Comparison of ENCODE assay signal across 7 cellular contexts in genomic region chr2:161160226-161161073, GRCh38. TPM values are rescaled to one million over a fixed set of nuclear protein-coding genes. Genes with fewer than 3 reads are reported as not detected.
A peak's percentile ranks its signal among the peaks of the same experiment; 100 is the strongest.
DNase-seq lines count a peak whose midpoint lies in the region; ATAC-seq, FAIRE-seq and TF ChIP-seq lines count a peak whose summit lies in the region.

Gene TANK (plus strand): TSS chr2:161160428. CDS start chr2:161179663, 19,235 bp downstream.

- no peaks in the 10 kb centered on the region for H3K36me3 Mint-ChIP-seq in astrocyte (ENCODE audit: low read depth, unreplicated experiment)

- H3K27ac ChIP-seq in astrocyte (ENCODE audit: low read depth, low read length): peak within 1 kb of the TSS; percentile 96

- H3K4me3 ChIP-seq in astrocyte (ENCODE audit: insufficient read depth, low read depth, low read length): peak within 1 kb of the TSS; percentile 94

- ATAC-seq in GM18502 (IDR thresholded peaks at IDR 0.05; ENCODE audit: poor library complexity, unreplicated experiment) (peak; percentile 88), HG02943 (IDR thresholded peaks at IDR 0.05; ENCODE audit: low read depth, unreplicated experiment) (peak; percentile 83)

- peaks cover 13% of the 10 kb centered on the region for H3K4me1 Mint-ChIP-seq in astrocyte (ENCODE audit: low read depth, unreplicated experiment)

- peaks cover 13% of the 10 kb centered on the region for H3K36me3 ChIP-seq in astrocyte (ENCODE audit: insufficient read depth, low read length)

- FAIRE-seq in astrocyte (lab: Jason Lieb, UNC): peak; percentile 74

- peaks cover 41% of the 10 kb centered on the region for H3K79me2 ChIP-seq in astrocyte (ENCODE audit: insufficient read depth, low read length)

- no peaks in the 10 kb centered on the region for H3K27me3 Mint-ChIP-seq in astrocyte (ENCODE audit: low read depth, unreplicated experiment)

- peak within 1 kb of the TSS; percentile 99 for H3K27ac Mint-ChIP-seq in astrocyte (ENCODE audit: unreplicated experiment)

- H3K4me3 Mint-ChIP-seq in astrocyte (ENCODE audit: unreplicated experiment): peak within 1 kb of the TSS; percentile 97

- peak; percentile 89 for DNase-seq in NCI-H2029 (lab: John Stamatoyannopoulos, UW)
- peak; percentile 82 for DNase-seq in T-helper 22 cell (ENCODE audit: low read depth)
- peak; percentile 94 for DNase-seq in astrocyte (ENCODE audit: low read depth)
- peak; percentile 81 for DNase-seq in hepatic stellate cell (ENCODE audit: low spot score)
- peak; percentile 99 for DNase-seq in renal cortical epithelial cell (ENCODE audit: low read depth)

- H3K4me2 ChIP-seq in astrocyte (ENCODE audit: low read length): peak within 1 kb of the TSS; percentile 90

- no peak for TF ChIP-seq CTCF in astrocyte (IDR thresholded peaks at IDR 0.05; ENCODE audit: insufficient read depth, low read depth, low read length)

- peaks cover 8% of the 10 kb centered on the region for H3K4me1 ChIP-seq in astrocyte (ENCODE audit: insufficient read depth, low read length)

- H3K9me3 ChIP-seq in astrocyte (ENCODE audit: insufficient read depth, low read depth, low read length): no peaks in the 10 kb centered on the region

- no peaks in the 10 kb centered on the region for H3K9me3 Mint-ChIP-seq in astrocyte (ENCODE audit: unreplicated experiment)

- peak within 1 kb of the TSS; percentile 96 for H3K9ac ChIP-seq in astrocyte (ENCODE audit: low read length)

- H4K20me1 ChIP-seq in astrocyte (ENCODE audit: insufficient read depth, low read length): no peaks in the 10 kb centered on the region

- no peaks in the 10 kb centered on the region for H3K27me3 ChIP-seq in astrocyte (ENCODE audit: insufficient read depth, low read length)

- peak within 1 kb of the TSS; percentile 78 for H2AFZ ChIP-seq in astrocyte (ENCODE audit: low read depth, low read length)

RNA-seq across cellular contexts. Expression of gene TANK, which starts in this region (rescaled TPM):
- total RNA-seq in astrocyte: 55.7 and 61.2 TPM in 2 replicates
- 98.2 and 123 TPM in 2 replicates for total RNA-seq in renal cortical epithelial cell

Comparison
In these comparisons a context has a peak if more than half of its experiments do, and no peak if none do; other contexts are left out.
1. Peak in every context shown above with its lines: DNase-seq, ATAC-seq, H3K4me3 ChIP-seq and H3K27ac ChIP-seq.